ENCODE assay signal across 8 cellular contexts in the genomic region with DNA sequence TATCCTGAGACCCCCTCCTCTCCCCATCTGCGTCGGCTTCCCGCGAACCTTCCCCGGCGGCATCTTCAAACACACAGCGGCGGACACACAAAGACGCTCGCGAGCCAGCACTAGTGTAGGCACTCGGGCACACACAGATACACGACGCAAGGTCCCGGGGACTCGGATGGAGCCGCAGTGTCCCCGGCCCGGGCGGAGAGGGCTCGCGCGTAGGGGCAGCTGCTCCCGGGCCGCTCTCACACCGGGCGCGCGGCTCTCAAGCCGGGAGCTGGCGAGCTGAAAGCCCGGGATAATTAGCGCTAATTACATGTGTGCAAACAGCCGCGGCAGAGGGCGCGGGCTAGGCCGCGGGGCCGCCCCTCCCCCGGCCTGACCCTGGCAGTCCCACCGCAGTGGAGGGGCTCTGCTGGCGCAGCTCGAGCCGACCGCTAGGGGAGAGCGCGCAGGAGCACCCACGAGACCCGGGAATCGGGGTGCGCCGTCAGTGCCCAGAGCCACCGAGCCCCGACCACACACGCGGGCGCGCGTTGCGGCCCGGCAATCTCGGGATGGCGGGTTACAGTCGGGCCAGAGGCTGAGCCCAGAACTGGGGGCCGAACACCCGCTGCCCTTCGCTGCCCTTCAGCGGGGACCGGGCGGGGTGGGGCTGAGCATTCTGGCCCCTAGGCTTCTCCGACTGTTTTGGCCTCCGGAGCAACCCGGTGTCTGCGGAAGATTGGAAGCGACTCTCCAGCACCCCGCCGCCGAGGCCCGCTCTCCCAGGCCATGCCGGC.
DNase-seq lines count a peak whose midpoint lies in the region; ATAC-seq lines count a peak whose summit lies in the region.

No MANE protein-coding gene starts in this region.

- H3K9me3 Mint-ChIP-seq in activated CD4-positive, alpha-beta T cell treated with anti-CD3 and anti-CD28 coated beads, Interleukin-2, amount 10 ng/mL, durations not matched to agents 24 days and 14 days, result no peaks in the 10 kb centered on the region
- H3K9me3 Mint-ChIP-seq in activated CD4-positive, alpha-beta T cell treated with anti-CD3 and anti-CD28 coated beads, Interleukin-2, amount 10 ng/mL, durations not matched to agents 7 days and 5 days, result no peaks in the 10 kb centered on the region

- no peak overlapping the region for H3K9ac ChIP-seq in mesenchymal stem cell (ENCODE audit: low read length)

- peaks cover 2% of the 10 kb centered on the region for H3K36me3 Mint-ChIP-seq in activated CD4-positive, alpha-beta T cell treated with anti-CD3 and anti-CD28 coated beads, Interleukin-2, amount 10 ng/mL, durations not matched to agents 24 days and 14 days (ENCODE audit: low read depth)
- no peaks in the 10 kb centered on the region for H3K36me3 Mint-ChIP-seq in activated CD4-positive, alpha-beta T cell treated with anti-CD3 and anti-CD28 coated beads, Interleukin-2, amount 10 ng/mL, durations not matched to agents 7 days and 5 days (ENCODE audit: low read depth)

- CTCF ChIA-PET in activated CD4-positive, alpha-beta T cell treated with anti-CD3 and anti-CD28 coated beads, Interleukin-2, amount 10 ng/mL, durations not matched to agents 7 days and 5 days (lab: Charles Lee), result interaction anchor here (0.5 to 4.4 kb wide), 6 partner anchors 17 to 531 kb away, joined by 3 to 36 read pairs (median 4); a partner anchor contains a TSS

- peaks cover 2% of the 10 kb centered on the region for H3K4me1 Mint-ChIP-seq in activated CD4-positive, alpha-beta T cell treated with anti-CD3 and anti-CD28 coated beads, Interleukin-2, amount 10 ng/mL, durations not matched to agents 24 days and 14 days
- peaks cover 3% of the 10 kb centered on the region for H3K4me1 Mint-ChIP-seq in activated CD4-positive, alpha-beta T cell treated with anti-CD3 and anti-CD28 coated beads, Interleukin-2, amount 10 ng/mL, durations not matched to agents 7 days and 5 days

- no peaks in the 10 kb centered on the region for H3K36me3 ChIP-seq in mesenchymal stem cell (ENCODE audit: control insufficient read depth in 1 of 2, insufficient read depth in 2 of 2, low read depth in 1 of 2, low read length in 2 of 2)
- no peaks in the 10 kb centered on the region for H3K36me3 ChIP-seq in aorta (ENCODE audit: control insufficient read depth in 1 of 2, insufficient read depth in 2 of 2, low read length in 1 of 2)

- no peak overlapping the region for H3K4me3 Mint-ChIP-seq in activated CD4-positive, alpha-beta T cell treated with anti-CD3 and anti-CD28 coated beads, Interleukin-2, amount 10 ng/mL, durations not matched to agents 24 days and 14 days
- H3K4me3 Mint-ChIP-seq in activated CD4-positive, alpha-beta T cell treated with anti-CD3 and anti-CD28 coated beads, Interleukin-2, amount 10 ng/mL, durations not matched to agents 7 days and 5 days, result no peak overlapping the region

- no peak overlapping the region for H2AK5ac ChIP-seq in mesenchymal stem cell (ENCODE audit: low read length, severe bottlenecking)

- H2BK120ac ChIP-seq in mesenchymal stem cell (ENCODE audit: low read depth, low read length), result no peak overlapping the region

- intact Hi-C loops in activated CD4-positive, alpha-beta T cell treated with anti-CD3 and anti-CD28 coated beads, Interleukin-2, amount 10 ng/mL, durations not matched to agents 24 days and 14 days (cut with micrococcal nuclease), result loop anchor here (1.0 to 5.0 kb wide), 4 partner anchors 265 to 482 kb away; no protein-coding TSS in a partner anchor
- intact Hi-C loops in aorta (cut with DNase I), result loop anchor here (1.0 to 10.0 kb wide), 10 partner anchors 52 to 532 kb away; no protein-coding TSS in a partner anchor

- H2BK15ac ChIP-seq in mesenchymal stem cell (ENCODE audit: low read depth, poor library complexity, severe bottlenecking), result no peak overlapping the region

- H3K4me3 ChIP-seq in mesenchymal stem cell (ENCODE audit: insufficient read depth in 1 of 2, low read depth in 1 of 2, low read length in 2 of 2) (peak overlapping the region; percentile 26 to 61), aorta (ENCODE audit: low read length in 2 of 2) (peak overlapping the region in 1 of 2 donors; percentile 6)

- H3K18ac ChIP-seq in mesenchymal stem cell (ENCODE audit: low read depth in 1 of 2, low read length in 2 of 2), result no peak overlapping the region

- H3K9me3 ChIP-seq in mesenchymal stem cell (ENCODE audit: control insufficient read depth, low read length), result no peaks in the 10 kb centered on the region
- H3K9me3 ChIP-seq in aorta (ENCODE audit: control insufficient read depth, low read length), result no peaks in the 10 kb centered on the region

- 1% methylated on average over 68 of the region's 81 CpGs for WGBS in mesenchymal stem cell
- 7 to 11% methylated on average over 67 to 81 of the region's 81 CpGs for WGBS in aorta, 2 donors

- DNase-seq in activated CD4-positive, alpha-beta T cell treated with anti-CD3 and anti-CD28 coated beads, Interleukin-2, amount 10 ng/mL, durations not matched to agents 24 days and 14 days, result peak; percentile 61
- no peak for DNase-seq in activated CD4-positive, alpha-beta T cell treated with anti-CD3 and anti-CD28 coated beads for 1 hour
- DNase-seq in NCI-H69 (lab: John Stamatoyannopoulos, UW), result peak; percentile 93
- DNase-seq in dermis blood vessel endothelial cell, result peak; percentile 29
- peak; percentile 22 for DNase-seq in mesenchymal stem cell
- DNase-seq in aorta, result no peak
- DNase-seq in NOMO-1 treated with dmso at 0.1 percent for 144 hours (lab: John Stamatoyannopoulos, UW; ENCODE audit: unreplicated experiment), result no peak
- no peak for DNase-seq in activated CD4-positive, alpha-beta T cell treated with anti-CD3 and anti-CD28 coated beads, Interleukin-2, amount 10 ng/mL, durations not matched to agents 7 days and 5 days

- H3K4me1 ChIP-seq in mesenchymal stem cell (ENCODE audit: control insufficient read depth, insufficient read depth, low read depth, low read length) (peaks cover 19% of the 10 kb centered on the region), aorta (ENCODE audit: control insufficient read depth in 1 of 2, insufficient read depth in 2 of 2, low read length in 2 of 2) (no peaks in the 10 kb centered on the region)

- H3K23ac ChIP-seq in mesenchymal stem cell (ENCODE audit: low read length in 2 of 2), result no peak overlapping the region

- no peak overlapping the region for H3K27ac Mint-ChIP-seq in activated CD4-positive, alpha-beta T cell treated with anti-CD3 and anti-CD28 coated beads, Interleukin-2, amount 10 ng/mL, durations not matched to agents 24 days and 14 days
- no peak overlapping the region for H3K27ac Mint-ChIP-seq in activated CD4-positive, alpha-beta T cell treated with anti-CD3 and anti-CD28 coated beads, Interleukin-2, amount 10 ng/mL, durations not matched to agents 7 days and 5 days

- POLR2A ChIA-PET in activated CD4-positive, alpha-beta T cell treated with anti-CD3 and anti-CD28 coated beads, Interleukin-2, amount 10 ng/mL, durations not matched to agents 7 days and 5 days (lab: Charles Lee), result no interaction called here

- H3K14ac ChIP-seq in mesenchymal stem cell (ENCODE audit: low read length in 2 of 2), result no peak overlapping the region

- H4K8ac ChIP-seq in mesenchymal stem cell (ENCODE audit: low read length), result no peak overlapping the region

- no peak overlapping the region for H2BK5ac ChIP-seq in mesenchymal stem cell (ENCODE audit: low read depth, low read length, poor library complexity, severe bottlenecking)

- no peak overlapping the region for H2BK12ac ChIP-seq in mesenchymal stem cell (ENCODE audit: low read length in 2 of 2)

- H4K91ac ChIP-seq in mesenchymal stem cell (ENCODE audit: low read length), result no peak overlapping the region

- peak overlapping the region; percentile 79 for H3K4me2 ChIP-seq in mesenchymal stem cell (ENCODE audit: low read length, poor library complexity, severe bottlenecking)

- no peaks in the 10 kb centered on the region for H3K79me1 ChIP-seq in mesenchymal stem cell (replicated peaks; ENCODE audit: low read length, poor library complexity, severe bottlenecking)

- ATAC-seq in aorta (ENCODE audit: low FRiP score), result peak; percentile 69

- no peak overlapping the region for H3K4ac ChIP-seq in mesenchymal stem cell (ENCODE audit: low read depth in 1 of 2, low read length in 2 of 2)

- H3K27me3 ChIP-seq in mesenchymal stem cell (ENCODE audit: control insufficient read depth in 1 of 2, insufficient read depth in 1 of 2, low read length in 2 of 2) (peaks cover 90 to 94% of the 10 kb centered on the region in 2 experiments), aorta (ENCODE audit: control insufficient read depth in 1 of 2, insufficient read depth in 2 of 2, low read length in 1 of 2) (no peaks in the 10 kb centered on the region)

- peaks cover 70% of the 10 kb centered on the region for H3K27me3 Mint-ChIP-seq in activated CD4-positive, alpha-beta T cell treated with anti-CD3 and anti-CD28 coated beads, Interleukin-2, amount 10 ng/mL, durations not matched to agents 24 days and 14 days
- H3K27me3 Mint-ChIP-seq in activated CD4-positive, alpha-beta T cell treated with anti-CD3 and anti-CD28 coated beads, Interleukin-2, amount 10 ng/mL, durations not matched to agents 7 days and 5 days, result peaks cover 71% of the 10 kb centered on the region

- no peak overlapping the region for H2AFZ ChIP-seq in mesenchymal stem cell (ENCODE audit: low read depth, low read length)

- H3K27ac ChIP-seq in mesenchymal stem cell (ENCODE audit: low read length, poor library complexity, severe bottlenecking), result no peak overlapping the region
- no peak overlapping the region for H3K27ac ChIP-seq in aorta (ENCODE audit: low read depth in 1 of 2, low read length in 2 of 2)

Comparison
In these comparisons a context has a peak if more than half of its experiments do, and no peak if none do; other contexts are left out.
1. DNase-seq: peak in activated CD4-positive, alpha-beta T cell treated with anti-CD3 and anti-CD28 coated beads, Interleukin-2, amount 10 ng/mL, durations not matched to agents 24 days and 14 days (single experiment), NCI-H69 (single experiment), dermis blood vessel endothelial cell (single experiment) and mesenchymal stem cell (single experiment); none in activated CD4-positive, alpha-beta T cell treated with anti-CD3 and anti-CD28 coated beads for 1 hour (single experiment), aorta (0 of 2), NOMO-1 treated with dmso at 0.1 percent for 144 hours (single experiment) and activated CD4-positive, alpha-beta T cell treated with anti-CD3 and anti-CD28 coated beads, Interleukin-2, amount 10 ng/mL, durations not matched to agents 7 days and 5 days (single experiment).